ENCODE assay signal across 8 cellular contexts in the genomic region with DNA sequence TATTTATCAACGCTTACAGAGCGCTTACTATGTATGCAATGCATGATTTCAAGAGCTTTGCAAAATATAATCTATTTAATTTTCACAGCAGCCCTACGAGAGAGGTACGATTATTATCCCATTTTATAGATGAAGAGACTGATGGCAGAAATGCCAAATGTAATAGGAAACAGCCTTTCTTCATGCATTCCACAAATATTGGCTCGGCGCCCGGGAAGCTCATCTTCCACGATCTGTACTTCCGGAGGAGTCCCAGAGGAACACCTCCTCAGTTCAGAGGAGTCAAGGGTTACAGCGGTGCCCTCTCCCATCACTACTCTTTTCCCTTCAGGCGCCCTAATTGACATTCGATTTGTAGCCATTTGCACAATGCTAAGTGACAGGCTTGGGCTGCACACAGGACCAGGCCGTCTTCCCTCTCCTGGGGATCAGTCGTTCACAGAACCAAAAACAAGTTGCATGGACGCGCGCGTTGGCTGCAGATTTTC. TPM values are rescaled to one million over a fixed set of nuclear protein-coding genes. Genes with fewer than 3 reads are reported as not detected.
DNase-seq lines count a peak whose midpoint lies in the region; ATAC-seq and TF ChIP-seq lines count a peak whose summit lies in the region.

No MANE protein-coding gene starts in this region.

- peaks cover 28% of the 10 kb centered on the region for H3K4me1 ChIP-seq in Caco-2

- peak overlapping the region; percentile 84 for H3K27ac ChIP-seq in epithelial cell of prostate

- H3K27me3 Mint-ChIP-seq in Caco-2 (ENCODE audit: insufficient read depth, unreplicated experiment) (no peaks in the 10 kb centered on the region), nephron (ENCODE audit: low read depth) (no peaks in the 10 kb centered on the region)

- H3K4me1 Mint-ChIP-seq in Caco-2 (ENCODE audit: low read depth, unreplicated experiment) (peaks cover 12% of the 10 kb centered on the region), nephron (peaks cover 10% of the 10 kb centered on the region)

- H3K27me3 ChIP-seq in Caco-2 (replicated peaks; ENCODE audit: control insufficient read depth, insufficient read depth, low read length) = no peaks in the 10 kb centered on the region

- no peaks in the 10 kb centered on the region for H3K9me3 Mint-ChIP-seq in Caco-2 (ENCODE audit: unreplicated experiment)
- H3K9me3 Mint-ChIP-seq in nephron = no peaks in the 10 kb centered on the region

- intact Hi-C loops in Caco-2 (cut with micrococcal nuclease; ENCODE audit: unreplicated experiment) = loop anchor here (2.0 to 10.0 kb wide), 6 partner anchors 31 to 395 kb away; partner anchors contain the start of gene CCDC9

- TF ChIP-seq CTCF in Caco-2 (IDR thresholded peaks at IDR 0.05; ENCODE audit: insufficient read depth in 1 of 2, low read depth in 1 of 2, low read length in 1 of 2, severe bottlenecking in 1 of 2, unreplicated experiment in 1 of 2) (no peak), nephron (IDR thresholded peaks at IDR 0.05; ENCODE audit: unreplicated experiment in 3 of 3) (no peak)

- H3K36me3 Mint-ChIP-seq in Caco-2 (ENCODE audit: insufficient read depth, unreplicated experiment) (peaks cover 19% of the 10 kb centered on the region), nephron (ENCODE audit: low read depth) (no peaks in the 10 kb centered on the region)

- CTCF ChIA-PET in Caco-2 (lab: Charles Lee) = interaction anchor here (0.7 to 1.4 kb wide), 3 partner anchors 43 to 131 kb away, joined by 3 to 4 read pairs (median 3); no protein-coding TSS in a partner anchor

- H3K9me3 ChIP-seq in Caco-2 = no peaks in the 10 kb centered on the region

- H3K4me3 ChIP-seq in Caco-2 (ENCODE audit: low read depth, low read length) = peak overlapping the region; percentile 39

- POLR2A ChIA-PET in Caco-2 (lab: Charles Lee) = interaction anchor here (0.5 to 2.3 kb wide), 3 partner anchors 15 to 128 kb away, joined by 4 to 8 read pairs (median 7); no protein-coding TSS in a partner anchor

- no peaks in the 10 kb centered on the region for H3K36me3 ChIP-seq in Caco-2 (ENCODE audit: control insufficient read depth, insufficient read depth, low read length)

- DNase-seq in Caco-2 (no peak), RPMI8226 (peak; percentile 74), epithelial cell of prostate (ENCODE audit: low read depth, low spot score) (no peak), MV-4-11 (lab: John Stamatoyannopoulos, UW) (no peak)

- H3K4me3 Mint-ChIP-seq in Caco-2 (ENCODE audit: unreplicated experiment) (no peak overlapping the region), nephron (peak overlapping the region; percentile 89 to 93 (median 90))

- ATAC-seq in HG03575 (IDR thresholded peaks at IDR 0.05; ENCODE audit: extremely low read depth, insufficient number of reproducible peaks, low FRiP score, unreplicated experiment) (peak; percentile 1), HG02610 (IDR thresholded peaks at IDR 0.05; ENCODE audit: unreplicated experiment) (no peak), GM21529 (IDR thresholded peaks at IDR 0.05; ENCODE audit: unreplicated experiment) (no peak)

- BruUV-seq in Caco-2 (replicated peaks; lab: Mats Ljungman, UMichigan) = TSS peak; percentile 91

- H3K27ac Mint-ChIP-seq in Caco-2 (ENCODE audit: unreplicated experiment) (peak overlapping the region; percentile 74), nephron (peak overlapping the region; percentile 76 to 90 (median 82))

RNA-seq across cellular contexts. Expression of gene ARHGAP35, which starts 1.1 kb away (rescaled TPM):
- total RNA-seq in Caco-2 (2022) = 81.7 and 85.9 TPM in 2 replicates

RNA-seq across cellular contexts. Expression of gene AP2S1, which starts 9.0 kb away (rescaled TPM):
- 211 and 234 TPM in 2 replicates for total RNA-seq in Caco-2 (2022)
